Comparison of ENCODE assay signal across 34 cellular contexts in genomic region chrX:45154033-45154360, GRCh38. TPM values are rescaled to one million over a fixed set of nuclear protein-coding genes. Genes with fewer than 3 reads are reported as not detected.
"Had no signal": no experiment of that assay in that cellular context is flagged by ENCODE, and none has a peak within 500 bp of the region (broad histone marks: within the 10 kb centered on the region; RNA-seq: fewer than 3 reads in every experiment).

No MANE protein-coding gene starts in this region.

- H3K4me1 ChIP-seq: ascending aorta, SJCRH30 had no signal

- H3K27ac ChIP-seq: ascending aorta, SJCRH30, SK-N-MC, WERI-Rb-1 had no signal

- H3K9me3 ChIP-seq: ascending aorta, SJCRH30 had no signal

- H3K4me3 ChIP-seq: ascending aorta, SJCRH30, SK-N-MC had no signal

- DNase-seq: activated CD4-positive, alpha-beta T cell treated with anti-CD3 and anti-CD28 coated beads for 1 hour; activated CD4-positive, alpha-beta T cell treated with anti-CD3 and anti-CD28 coated beads, Interleukin-2, amount 10 ng/mL, durations not matched to agents 24 days and 14 days; activated CD4-positive, alpha-beta T cell treated with anti-CD3 and anti-CD28 coated beads, Interleukin-2, amount 50 U/mL, for 4 hours; activated CD4-positive, CD25-positive, alpha-beta regulatory T cell; activated CD8-positive, alpha-beta T cell treated with anti-CD3 and anti-CD28 coated beads for 36 hours; activated effector memory CD4-positive, alpha-beta T cell treated with anti-CD3 and anti-CD28 coated beads, Interleukin-2, amount 50 U/mL, for 16 hours; activated naive CD4-positive, alpha-beta T cell; activated naive CD4-positive, alpha-beta T cell treated with anti-CD3 and anti-CD28 coated beads, Interleukin-2, amount 50 U/mL, for 16 hours; activated naive CD8-positive, alpha-beta T cell treated with anti-CD3 and anti-CD28 coated beads for 36 hours; activated T-cell treated with anti-CD3 and anti-CD28 coated beads, Interleukin-2, amount 50 U/mL, for 1 hour; activated T-cell treated with anti-CD3 and anti-CD28 coated beads, Interleukin-2, amount 50 U/mL, for 72 hours; amniotic stem cell; Kasumi-1; KG1; MM.1S; NCI-H1092; NCI-H1436 treated with DMSO at 0.1 percent for 48 hours; NCI-H1694 treated with DMSO at 0.1 percent for 48 hours; NCI-H2029; NCI-H345; NCI-H524 treated with DMSO at 0.1 percent for 48 hours; SHP77; SJCRH30; T1000; WERI-Rb-1 had no signal

- H3K36me3 ChIP-seq: ascending aorta, SJCRH30, WERI-Rb-1 had no signal

- H3K27me3 ChIP-seq: ascending aorta, SJCRH30 had no signal

- ATAC-seq: activated CD8-positive, alpha-beta T cell treated with anti-CD3 and anti-CD28 coated beads for 36 hours; activated T-cell treated with anti-CD3 and anti-CD28 coated beads, Interleukin-2, amount 50 U/mL, for 72 hours; activated T-helper 17 cell treated with anti-CD3 and anti-CD28 coated beads, Interleukin-2, amount 50 U/mL, for 72 hours; Panc1 had no signal

RNA-seq across cellular contexts. Expression of gene DIPK2B, which starts 46.7 kb away (rescaled TPM):
- total RNA-seq: activated CD4-positive, alpha-beta T cell treated with anti-CD3 and anti-CD28 coated beads, Interleukin-2, amount 10 ng/mL, durations not matched to agents 24 days and 14 days; activated CD8-positive, alpha-beta memory T cell treated with anti-CD3 and anti-CD28 coated beads for 36 hours; activated CD8-positive, alpha-beta T cell treated with anti-CD3 and anti-CD28 coated beads for 36 hours; activated naive CD8-positive, alpha-beta T cell treated with anti-CD3 and anti-CD28 coated beads for 36 hours; NCI-H460; RPMI7951; SJCRH30; T-helper 1 cell treated with Interleukin-12 subunit alpha and Interleukin-12 subunit beta and Interleukin-4 antibody, amounts not matched to agents 30 ng/mL and 1 ng/mL, for 36 hours; T-helper 2 cell treated with Interferon-gamma antibody and Interleukin-4, amounts not matched to agents 100 ng/mL and 5 ng/mL, for 36 hours had no signal
